ENCODE assay signal across 8 cellular contexts in the genomic region with DNA sequence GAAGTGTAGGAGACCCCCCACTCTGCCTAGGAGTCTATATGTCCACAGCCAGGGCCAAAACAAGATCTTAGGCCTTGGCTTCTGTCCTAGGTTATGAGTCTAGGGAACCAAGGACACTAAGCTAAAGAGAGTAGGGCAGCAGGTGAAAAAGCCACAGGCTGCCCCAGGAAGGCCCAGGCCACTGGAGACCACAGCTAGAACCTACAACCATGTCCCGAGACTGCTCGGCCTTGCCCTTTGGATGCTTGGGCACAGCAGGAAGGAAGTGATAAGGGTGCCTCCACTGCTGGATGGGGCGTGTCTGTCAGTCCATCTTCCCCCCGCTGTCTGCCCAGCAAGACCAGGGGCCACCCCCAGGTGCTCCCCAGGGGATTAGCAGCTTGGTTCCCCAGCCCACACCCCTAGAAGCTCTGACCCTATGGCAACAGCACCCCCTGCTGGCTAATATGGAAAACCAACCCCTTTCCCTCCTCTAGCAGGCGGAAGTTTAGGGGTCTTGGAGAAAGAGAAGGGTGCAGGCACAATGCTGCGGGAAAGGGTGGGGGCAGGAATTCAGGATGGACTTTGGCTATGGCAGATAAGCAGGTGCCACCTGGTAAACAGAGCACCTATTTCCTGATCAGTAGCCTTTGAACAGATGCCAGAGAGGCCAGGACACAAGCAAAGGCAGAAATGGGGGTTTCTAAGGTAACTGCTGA. TPM values are rescaled to one million over a fixed set of nuclear protein-coding genes. Genes with fewer than 3 reads are reported as not detected.
DNase-seq lines count a peak whose midpoint lies in the region; ATAC-seq and TF ChIP-seq lines count a peak whose summit lies in the region.

No MANE protein-coding gene starts in this region.

- H3K27ac Mint-ChIP-seq in stimulated activated effector memory CD8-positive, alpha-beta T cell treated with anti-CD3 and anti-CD28 coated beads, Interleukin-12 subunit alpha, Interleukin-12 subunit beta, amount 100 ng/mL, for 72 hours, result peak overlapping the region; percentile 95

- H3K4me2 ChIP-seq in GM23248 (ENCODE audit: unreplicated experiment), result no peak overlapping the region
- no peak overlapping the region for H3K4me2 ChIP-seq in mesenchymal stem cell (ENCODE audit: low read length, poor library complexity, severe bottlenecking)

- 51 to 54% methylated on average over 6 of the region's 6 CpGs for WGBS in GM23248 (ENCODE audit: low coverage in 1 of 2, low lambda C conversion rate in 2 of 2, missing lambda C conversion rate in 2 of 2), 2 experiments
- WGBS in mesenchymal stem cell, result 69% methylated on average over 6 of the region's 6 CpGs

- no peak overlapping the region for H2BK5ac ChIP-seq in mesenchymal stem cell (ENCODE audit: low read depth, low read length, poor library complexity, severe bottlenecking)

- no peak overlapping the region for H3K4me3 Mint-ChIP-seq in stimulated activated effector memory CD8-positive, alpha-beta T cell treated with anti-CD3 and anti-CD28 coated beads, Interleukin-12 subunit alpha, Interleukin-12 subunit beta, amount 100 ng/mL, for 72 hours

- H3K79me2 ChIP-seq in GM23248 (ENCODE audit: insufficient read depth), result no peaks in the 10 kb centered on the region

- TF ChIP-seq CTCF in dorsolateral prefrontal cortex (IDR thresholded peaks at IDR 0.05 in 54 of 56, conservative IDR thresholded peaks at IDR 0.05 in 2 of 56; ENCODE audit: low read depth in 1 of 56, partially characterized antibody in 56 of 56), result peak; percentile 33 to 95 (median 88)

- in situ Hi-C loops in GM23248 (cut with MboI), result loop anchor here (10.0 kb wide), 1 partner anchor 116 kb away; no protein-coding TSS in a partner anchor

- H2BK120ac ChIP-seq in mesenchymal stem cell (ENCODE audit: low read depth, low read length), result no peak overlapping the region

- H3K9ac ChIP-seq in GM23248, result no peak overlapping the region
- no peak overlapping the region for H3K9ac ChIP-seq in mesenchymal stem cell (ENCODE audit: low read length)

- no peaks in the 10 kb centered on the region for H3K27me3 ChIP-seq in GM23248 (replicated peaks; ENCODE audit: insufficient read depth)
- no peaks in the 10 kb centered on the region for H3K27me3 ChIP-seq in dorsolateral prefrontal cortex
- no peaks in the 10 kb centered on the region for H3K27me3 ChIP-seq in mesenchymal stem cell (ENCODE audit: control insufficient read depth in 1 of 2, insufficient read depth in 1 of 2, low read length in 2 of 2)

- H3K9me3 Mint-ChIP-seq in stimulated activated effector memory CD8-positive, alpha-beta T cell treated with anti-CD3 and anti-CD28 coated beads, Interleukin-12 subunit alpha, Interleukin-12 subunit beta, amount 100 ng/mL, for 72 hours, result no peaks in the 10 kb centered on the region

- DNase-seq in DMS114 treated with DMSO at 0.1 percent for 48 hours (lab: John Stamatoyannopoulos, UW; ENCODE audit: unreplicated experiment) (peak; percentile 24), GM23248 (peak; percentile 61), NCI-H1694 (lab: John Stamatoyannopoulos, UW) (peak; percentile 31), dorsolateral prefrontal cortex (peak in 4 of 10 donors; percentile 44 to 77 (median 52)), mesenchymal stem cell (peak; percentile 61), RKO (ENCODE audit: low spot score) (no peak)
- peak; percentile 79 for DNase-seq in activated CD4-positive, alpha-beta T cell treated with anti-CD3 and anti-CD28 coated beads for 48 hours
- DNase-seq in stimulated activated effector memory CD8-positive, alpha-beta T cell treated with anti-CD3 and anti-CD28 coated beads, Interleukin-12 subunit alpha, Interleukin-12 subunit beta, amount 100 ng/mL, for 72 hours (ENCODE audit: low spot score in 2 of 2), result peak; percentile 66 to 88

- H3K79me1 ChIP-seq in mesenchymal stem cell (replicated peaks; ENCODE audit: low read length, poor library complexity, severe bottlenecking), result peaks cover 4% of the 10 kb centered on the region

- intact Hi-C loops in dorsolateral prefrontal cortex (cut with DNase I), result loop anchor here (1.0 to 5.0 kb wide), 2 partner anchors 115 to 229 kb away; no protein-coding TSS in a partner anchor

- no peaks in the 10 kb centered on the region for H4K20me1 ChIP-seq in GM23248 (ENCODE audit: insufficient read depth)

- no peak overlapping the region for H3K14ac ChIP-seq in mesenchymal stem cell (ENCODE audit: low read length in 2 of 2)

- H2AK5ac ChIP-seq in mesenchymal stem cell (ENCODE audit: low read length, severe bottlenecking), result peak overlapping the region; percentile 90

- H2AFZ ChIP-seq in GM23248, result no peak overlapping the region
- H2AFZ ChIP-seq in mesenchymal stem cell (ENCODE audit: low read depth, low read length), result no peak overlapping the region

- H3K27ac ChIP-seq in GM23248, result no peak overlapping the region
- H3K27ac ChIP-seq in dorsolateral prefrontal cortex, result peak overlapping the region in 21 of 59 donors; percentile 17 to 60 (median 48)
- no peak overlapping the region for H3K27ac ChIP-seq in mesenchymal stem cell (ENCODE audit: low read length, poor library complexity, severe bottlenecking)

- no peaks in the 10 kb centered on the region for H3K9me2 ChIP-seq in GM23248 (ENCODE audit: insufficient read depth)

- H3K36me3 ChIP-seq in GM23248 (ENCODE audit: low read depth), result no peaks in the 10 kb centered on the region
- H3K36me3 ChIP-seq in mesenchymal stem cell (ENCODE audit: control insufficient read depth in 1 of 2, insufficient read depth in 2 of 2, low read depth in 1 of 2, low read length in 2 of 2), result no peaks in the 10 kb centered on the region

- peaks cover 29% of the 10 kb centered on the region for H3F3A ChIP-seq in GM23248 (ENCODE audit: insufficient read depth)

- peak; percentile 63 for ATAC-seq in stimulated activated effector memory CD8-positive, alpha-beta T cell treated with anti-CD3 and anti-CD28 coated beads, Interleukin-12 subunit alpha, Interleukin-12 subunit beta, amount 100 ng/mL, for 72 hours

- peak overlapping the region; percentile 75 to 97 for H2BK12ac ChIP-seq in mesenchymal stem cell (ENCODE audit: low read length in 2 of 2)

- no peak overlapping the region for H3K23ac ChIP-seq in mesenchymal stem cell (ENCODE audit: low read length in 2 of 2)

- H4K8ac ChIP-seq in mesenchymal stem cell (ENCODE audit: low read length), result peak overlapping the region; percentile 43

- H3K4me1 ChIP-seq in GM23248 (ENCODE audit: insufficient read depth) (peaks cover 27% of the 10 kb centered on the region), mesenchymal stem cell (ENCODE audit: control insufficient read depth, insufficient read depth, low read depth, low read length) (peaks cover 49% of the 10 kb centered on the region)

- peaks cover 52% of the 10 kb centered on the region for H3K4me1 Mint-ChIP-seq in stimulated activated effector memory CD8-positive, alpha-beta T cell treated with anti-CD3 and anti-CD28 coated beads, Interleukin-12 subunit alpha, Interleukin-12 subunit beta, amount 100 ng/mL, for 72 hours

- peak overlapping the region; percentile 88 for H4K91ac ChIP-seq in mesenchymal stem cell (ENCODE audit: low read length)

- H3K4me3 ChIP-seq in GM23248, result no peak overlapping the region
- H3K4me3 ChIP-seq in dorsolateral prefrontal cortex, result no peak overlapping the region
- H3K4me3 ChIP-seq in mesenchymal stem cell (ENCODE audit: insufficient read depth in 1 of 2, low read depth in 1 of 2, low read length in 2 of 2), result no peak overlapping the region

- peak overlapping the region; percentile 44 to 64 for H3K18ac ChIP-seq in mesenchymal stem cell (ENCODE audit: low read depth in 1 of 2, low read length in 2 of 2)

- no peaks in the 10 kb centered on the region for H3K9me3 ChIP-seq in GM23248 (ENCODE audit: low read depth)
- H3K9me3 ChIP-seq in mesenchymal stem cell (ENCODE audit: control insufficient read depth, low read length), result no peaks in the 10 kb centered on the region

- H3K4ac ChIP-seq in mesenchymal stem cell (ENCODE audit: low read depth in 1 of 2, low read length in 2 of 2), result peak overlapping the region in 1 of 2 experiments; percentile 73

- peak overlapping the region; percentile 89 for H2BK15ac ChIP-seq in mesenchymal stem cell (ENCODE audit: low read depth, poor library complexity, severe bottlenecking)

- H3K36me3 Mint-ChIP-seq in stimulated activated effector memory CD8-positive, alpha-beta T cell treated with anti-CD3 and anti-CD28 coated beads, Interleukin-12 subunit alpha, Interleukin-12 subunit beta, amount 100 ng/mL, for 72 hours, result peaks cover 4% of the 10 kb centered on the region

RNA-seq across cellular contexts. Expression of a gene that starts 10.5 kb away (rescaled TPM):
- 6.2 and 10.4 TPM in 2 replicates for total RNA-seq in GM23248 (2014; rRNA removed; shearing (Covaris generic))
- 21.7 and 22.2 TPM in 2 replicates for polyA plus RNA-seq in GM23248 (2016; fragmentation: Nextera tagmentation; extraction: Ambion mirVana)
- total RNA-seq in dorsolateral prefrontal cortex, result 10 to 100 TPM in 39 of 120 experiments, 1 to 10 TPM in 81; 2.5 to 38.3 (median 8.3) TPM
- 33.6 TPM for polyA plus RNA-seq in mesenchymal stem cell (2013, experiment 1 of 2)
- polyA plus RNA-seq in mesenchymal stem cell (2013, experiment 2 of 2), result 35.8 TPM

RNA-seq across cellular contexts. Expression of a gene that starts 42.2 kb away (rescaled TPM):
- not detected in 2 replicates for total RNA-seq in GM23248 (2014; rRNA removed; shearing (Covaris generic))
- polyA plus RNA-seq in GM23248 (2016; fragmentation: Nextera tagmentation; extraction: Ambion mirVana), result not detected in 2 replicates
- not detected for total RNA-seq in dorsolateral prefrontal cortex
- polyA plus RNA-seq in mesenchymal stem cell (2013, experiment 1 of 2), result not detected
- not detected for polyA plus RNA-seq in mesenchymal stem cell (2013, experiment 2 of 2)

RNA-seq across cellular contexts. Expression of a gene that starts 55.7 kb away (rescaled TPM):
- total RNA-seq in GM23248 (2014; rRNA removed; shearing (Covaris generic)), result 17.7 and 21.5 TPM in 2 replicates
- polyA plus RNA-seq in GM23248 (2016; fragmentation: Nextera tagmentation; extraction: Ambion mirVana), result 40.9 and 44.0 TPM in 2 replicates
- 10 to 100 TPM; 35.0 to 63.2 (median 46.2) TPM for total RNA-seq in dorsolateral prefrontal cortex
- 20.7 TPM for polyA plus RNA-seq in mesenchymal stem cell (2013, experiment 1 of 2)
- polyA plus RNA-seq in mesenchymal stem cell (2013, experiment 2 of 2), result 19.7 TPM
